In genomic region chr19:48443731-48444128, GRCh38 we compare ENCODE assay signal across 8 cellular contexts. TPM values are rescaled to one million over a fixed set of nuclear protein-coding genes. Genes with fewer than 3 reads are reported as not detected.
A peak's percentile ranks its signal among the peaks of the same experiment; 100 is the strongest.
DNase-seq lines count a peak whose midpoint lies in the region; ATAC-seq and TF ChIP-seq lines count a peak whose summit lies in the region.
"Had no signal": no experiment of that assay in that cellular context is flagged by ENCODE, and none has a peak within 500 bp of the region (broad histone marks: within the 10 kb centered on the region; RNA-seq: fewer than 3 reads in every experiment).

No MANE protein-coding gene starts in this region.

- no peaks in the 10 kb centered on the region for H3K27me3 ChIP-seq in KMS-11 (ENCODE audit: insufficient read depth, low read depth)
- peaks cover 27% of the 10 kb centered on the region for H3K27me3 ChIP-seq in colonic mucosa
- H3K27me3 ChIP-seq in skeletal muscle satellite cell (ENCODE audit: control insufficient read depth, insufficient read depth, low read length), result peaks cover 16% of the 10 kb centered on the region

- H3K36me3 ChIP-seq in KMS-11 (ENCODE audit: insufficient read depth), result peaks cover 9% of the 10 kb centered on the region; the same call in 1 of the 2 replicates
- peaks cover 4% of the 10 kb centered on the region for H3K36me3 ChIP-seq in colonic mucosa
- H3K36me3 ChIP-seq in skeletal muscle satellite cell (ENCODE audit: insufficient read depth, low read length), result peaks cover 14% of the 10 kb centered on the region

- TF ChIP-seq CTCF in KMS-11 (conservative IDR thresholded peaks at IDR 0.05; ENCODE audit: low read depth, low read length), result no peak
- TF ChIP-seq CTCF in colonic mucosa (IDR thresholded peaks at IDR 0.05), result no peak

- no peak for ATAC-seq in GM18907 (IDR thresholded peaks at IDR 0.05; ENCODE audit: unreplicated experiment)
- ATAC-seq: activated CD8-positive, alpha-beta memory T cell treated with anti-CD3 and anti-CD28 coated beads, Interleukin-2, amount 10 ng/mL, durations not matched to agents 7 days and 5 days had no signal

- no peaks in the 10 kb centered on the region for H4K20me1 ChIP-seq in KMS-11 (ENCODE audit: insufficient read depth)

- H3K4me1 ChIP-seq in KMS-11 (ENCODE audit: low read depth, poor library complexity, severe bottlenecking) (peaks cover 33% of the 10 kb centered on the region), colonic mucosa (peaks cover 4% of the 10 kb centered on the region), skeletal muscle satellite cell (ENCODE audit: control insufficient read depth, insufficient read depth, low read length) (peaks cover 19% of the 10 kb centered on the region)

- intact Hi-C loops in colonic mucosa (cut with DNase I), result no loop called here

- H3K4me2 ChIP-seq in KMS-11 (peak overlapping the region; percentile 83), skeletal muscle satellite cell (ENCODE audit: low read length) (peak overlapping the region; percentile 87)

- peak overlapping the region; percentile 73 for H2AFZ ChIP-seq in KMS-11 (ENCODE audit: low read depth)

- no peak overlapping the region for H3K4me3 ChIP-seq in KMS-11 (IDR thresholded peaks at IDR 0.05; ENCODE audit: insufficient read depth, low read depth, low read length)
- H3K4me3 ChIP-seq in colonic mucosa, result peak overlapping the region; percentile 13
- no peak overlapping the region for H3K4me3 ChIP-seq in skeletal muscle satellite cell (ENCODE audit: low read length)

- no peaks in the 10 kb centered on the region for H3K9me3 ChIP-seq in colonic mucosa
- no peaks in the 10 kb centered on the region for H3K9me3 ChIP-seq in skeletal muscle satellite cell (replicated peaks; ENCODE audit: low read length)

- H3K27ac ChIP-seq in KMS-11 (no peak overlapping the region), colonic mucosa (no peak overlapping the region)

- DNase-seq in colonic mucosa, result no peak
- no peak for DNase-seq in cerebellum (ENCODE audit: low spot score)
- DNase-seq in 8988T, result no peak
- DNase-seq: activated CD8-positive, alpha-beta memory T cell treated with anti-CD3 and anti-CD28 coated beads, Interleukin-2, amount 10 ng/mL, durations not matched to agents 7 days and 5 days; central memory CD4-positive, alpha-beta T cell had no signal

- H3K9ac ChIP-seq in KMS-11 (no peak overlapping the region; the same call in 1 of the 2 replicates), colonic mucosa (ENCODE audit: low read depth in 2 of 2, low read length in 2 of 2) (no peak overlapping the region), skeletal muscle satellite cell (ENCODE audit: low read depth, low read length) (no peak overlapping the region)

- peaks cover 21% of the 10 kb centered on the region for H3K79me2 ChIP-seq in KMS-11 (ENCODE audit: insufficient read depth, low read depth)

RNA-seq across cellular contexts. Expression of gene GRWD1, which starts 2.1 kb away (rescaled TPM):
- total RNA-seq in colonic mucosa (10 to 100 TPM; 17.0 to 45.8 TPM), cerebellum (9.7 TPM)
- 50.0 and 55.8 TPM in 2 replicates for total RNA-seq in skeletal muscle satellite cell (2012; rRNA removed)

RNA-seq across cellular contexts. Expression of gene KCNJ14, which starts 11.6 kb away (rescaled TPM):
- total RNA-seq in colonic mucosa (under 1 TPM; 0.35 to 0.99 TPM), cerebellum (1.6 TPM)
- 0.44 and 0.76 TPM in 2 replicates for total RNA-seq in skeletal muscle satellite cell (2012; rRNA removed)

RNA-seq across cellular contexts. Expression of gene CYTH2, which starts 25.4 kb away (rescaled TPM):
- total RNA-seq in colonic mucosa (10 to 100 TPM; 55.4 to 70.2 TPM), cerebellum (49.7 TPM)
- 21.5 and 23.8 TPM in 2 replicates for total RNA-seq in skeletal muscle satellite cell (2012; rRNA removed)

RNA-seq across cellular contexts. Expression of gene GRIN2D, which starts 50.3 kb away (rescaled TPM):
- total RNA-seq in colonic mucosa (under 1 TPM; 0.35 to 0.49 TPM), cerebellum (4.6 TPM)
- 0.76 and 1.1 TPM in 2 replicates for total RNA-seq in skeletal muscle satellite cell (2012; rRNA removed)

RNA-seq across cellular contexts. Expression of gene KDELR1, which starts 52.4 kb away (rescaled TPM):
- 100 to 1,000 TPM; 233 to 249 TPM for total RNA-seq in colonic mucosa
- total RNA-seq in skeletal muscle satellite cell (2012; rRNA removed), result 65.7 and 118 TPM in 2 replicates
- 32.3 TPM for total RNA-seq in cerebellum
